In the genomic region with DNA sequence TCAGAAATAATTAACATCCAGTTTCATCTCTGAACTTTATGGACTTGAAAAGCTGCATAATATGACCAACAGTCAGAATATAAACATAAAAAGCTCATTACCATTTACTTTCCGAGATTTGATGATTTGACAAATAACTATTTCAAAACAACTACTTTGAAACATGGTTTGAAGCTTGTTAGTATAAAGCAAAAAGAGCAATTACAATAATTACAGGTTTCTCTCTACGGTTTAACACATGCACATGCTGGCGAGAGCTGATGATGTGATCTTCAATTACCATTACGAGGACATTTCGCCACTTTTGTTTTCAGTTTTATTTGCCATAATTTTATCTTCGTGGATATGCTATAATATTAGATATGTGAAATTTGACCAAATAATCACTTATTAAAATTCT, we compare ENCODE assay signal across 10 cellular contexts.
DNase-seq lines count a peak whose midpoint lies in the region; TF ChIP-seq lines count a peak whose summit lies in the region.
"Had no signal": no experiment of that assay in that cellular context is flagged by ENCODE, and none has a peak within 500 bp of the region (broad histone marks: within the 10 kb centered on the region; RNA-seq: fewer than 3 reads in every experiment).

No MANE protein-coding gene starts in this region.

- TF ChIP-seq POLR2A in sigmoid colon (IDR thresholded peaks at IDR 0.05): no peak

- peak overlapping the region; percentile 92 to 99 (median 98) for H3K4me3 Mint-ChIP-seq in IgD-negative memory B cell

- in situ Hi-C loops in GM13977 (cut with MboI; ENCODE audit: low pct_unique_long_range_greater_than_20kb, low sequenced_read_pairs, unreplicated experiment): loop anchor here (10.0 to 25.0 kb wide), 2 partner anchors 73 to 1056 kb away; a partner anchor contains a TSS

- H3K27me3 ChIP-seq in BLaER1 treated with 17β-estradiol and CSF1 and Interleukin-3, amounts not matched to agents 10 nM and 100 nM: no peaks in the 10 kb centered on the region
- no peaks in the 10 kb centered on the region for H3K27me3 ChIP-seq in sigmoid colon

- TF ChIP-seq CTCF in sigmoid colon (IDR thresholded peaks at IDR 0.05): no peak
- no peak for TF ChIP-seq CTCF in GM13977 (IDR thresholded peaks at IDR 0.05; ENCODE audit: extremely low read depth, insufficient read depth, missing control alignments)

- WGBS in sigmoid colon, 2 donors: 60 to 73% methylated on average over 6 of the region's 6 CpGs

- H4K20me1 ChIP-seq in BLaER1 treated with 17β-estradiol and CSF1 and Interleukin-3, amounts not matched to agents 10 nM and 100 nM: peaks cover 14 to 95% (median 70%) of the 10 kb centered on the region in 11 experiments; a peak in 18 of 22 replicates

- H3K9me3 ChIP-seq in BLaER1 treated with 17β-estradiol and CSF1 and Interleukin-3, amounts not matched to agents 10 nM and 100 nM (replicated peaks in 1 of 11): no peaks in the 10 kb centered on the region
- H3K9me3 ChIP-seq in sigmoid colon: no peaks in the 10 kb centered on the region
- H3K9me3 ChIP-seq: colonic mucosa had no signal

- H3K36me3 Mint-ChIP-seq in IgD-negative memory B cell: peaks cover 3% of the 10 kb centered on the region

- peak overlapping the region in 6 of 10 experiments; percentile 5 to 91 (median 73); a peak in 7 of 20 replicates for H3K4me3 ChIP-seq in BLaER1 treated with 17β-estradiol and CSF1 and Interleukin-3, amounts not matched to agents 10 nM and 100 nM
- peak overlapping the region in 2 of 4 donors; percentile 55 to 63 for H3K4me3 ChIP-seq in sigmoid colon
- H3K4me3 ChIP-seq: colonic mucosa had no signal

- peak overlapping the region in 8 of 11 experiments; percentile 20 to 95 (median 91); a peak in 11 of 22 replicates for H3K27ac ChIP-seq in BLaER1 treated with 17β-estradiol and CSF1 and Interleukin-3, amounts not matched to agents 10 nM and 100 nM
- peak overlapping the region; percentile 9 to 98 (median 88) for H3K27ac ChIP-seq in sigmoid colon
- H3K27ac ChIP-seq: colonic mucosa had no signal

- peak; percentile 47 for DNase-seq in cerebellar cortex (ENCODE audit: low spot score)
- DNase-seq in sigmoid colon: no peak
- no peak for DNase-seq in NCI-H2171 treated with DMSO at 0.1 percent for 48 hours (lab: John Stamatoyannopoulos, UW)
- no peak for DNase-seq in GM13977 (ENCODE audit: low spot score)
- DNase-seq in iPS-NIHi11 (ENCODE audit: low spot score): no peak
- DNase-seq in HuH-7 (ENCODE audit: low spot score): no peak
- DNase-seq: colonic mucosa, DMS53 had no signal

- TF ChIP-seq EP300 in sigmoid colon (IDR thresholded peaks at IDR 0.05): no peak

- peaks cover 24 to 63% (median 55%) of the 10 kb centered on the region in 10 experiments for H3K4me1 ChIP-seq in BLaER1 treated with 17β-estradiol and CSF1 and Interleukin-3, amounts not matched to agents 10 nM and 100 nM
- peaks cover 0 to 59% (median 29%) of the 10 kb centered on the region in 4 donors for H3K4me1 ChIP-seq in sigmoid colon
- H3K4me1 ChIP-seq: colonic mucosa had no signal

- peak overlapping the region; percentile 55 to 100 (median 85) for H3K27ac Mint-ChIP-seq in IgD-negative memory B cell

- intact Hi-C loops in sigmoid colon (cut with DNase I): no loop called here

- peaks cover 42 to 69% (median 55%) of the 10 kb centered on the region in 3 donors for H3K4me1 Mint-ChIP-seq in IgD-negative memory B cell

- peaks cover 0 to 1% (median 0%) of the 10 kb centered on the region in 3 donors for H3K9me3 Mint-ChIP-seq in IgD-negative memory B cell

- no peaks in the 10 kb centered on the region for H3K27me3 Mint-ChIP-seq in IgD-negative memory B cell

- peaks cover 0 to 19% (median 5%) of the 10 kb centered on the region in 11 experiments; a peak in 8 of 22 replicates for H3K36me3 ChIP-seq in BLaER1 treated with 17β-estradiol and CSF1 and Interleukin-3, amounts not matched to agents 10 nM and 100 nM
- no peaks in the 10 kb centered on the region for H3K36me3 ChIP-seq in sigmoid colon
- H3K36me3 ChIP-seq: colonic mucosa had no signal

- peak overlapping the region; percentile 85 to 99 (median 91) for H3K4me2 ChIP-seq in BLaER1 treated with 17β-estradiol and CSF1 and Interleukin-3, amounts not matched to agents 10 nM and 100 nM

- peak overlapping the region in 9 of 11 experiments; percentile 82 to 91 (median 88); a peak in 13 of 22 replicates for H3K9ac ChIP-seq in BLaER1 treated with 17β-estradiol and CSF1 and Interleukin-3, amounts not matched to agents 10 nM and 100 nM
